ENCODE assay signal across 35 cellular contexts in the genomic region with DNA sequence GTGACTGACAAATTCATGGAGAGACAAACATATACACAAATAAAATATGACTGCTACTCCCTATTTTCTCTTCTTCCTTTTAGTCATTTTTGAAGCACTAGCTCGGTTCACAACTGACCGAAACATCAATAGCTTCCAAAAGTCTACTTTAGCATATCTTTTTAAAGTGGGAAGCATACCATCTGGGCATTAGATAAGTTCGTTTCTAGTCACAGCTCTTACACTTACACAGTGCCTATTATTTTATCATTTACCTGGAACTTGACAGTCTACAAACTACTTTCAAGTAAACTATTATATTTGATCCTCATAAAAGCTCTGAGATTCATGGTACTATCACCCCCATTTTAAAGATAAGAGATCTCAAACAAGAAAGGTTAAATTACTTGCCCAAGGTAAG.
"Had no signal": no experiment of that assay in that cellular context is flagged by ENCODE, and none has a peak within 500 bp of the region (broad histone marks: within the 10 kb centered on the region; RNA-seq: fewer than 3 reads in every experiment).

No MANE protein-coding gene starts in this region.

- H3K4me3 ChIP-seq: MG63 had no signal

- H3K36me3 ChIP-seq: MG63 had no signal

- H3K9me3 ChIP-seq: MG63 had no signal

- DNase-seq: Karpas-422, Kasumi-1, MG63, MM.1S, MV-4-11, NCI-H1048, NCI-H1092, NCI-H1092 treated with DMSO at 0.1 percent for 48 hours, NCI-H1105, NCI-H1105 treated with DMSO at 0.1 percent for 48 hours, NCI-H1417, NCI-H1417 treated with DMSO at 0.1 percent for 48 hours, NCI-H1436, NCI-H1436 treated with DMSO at 0.1 percent for 48 hours, NCI-H146, NCI-H1694, NCI-H1694 treated with DMSO at 0.1 percent for 48 hours, NCI-H187, NCI-H187 treated with DMSO at 0.1 percent for 48 hours, NCI-H1930, NCI-H2029, NCI-H2029 treated with DMSO at 0.1 percent for 48 hours, NCI-H2081, NCI-H2081 treated with DMSO at 0.1 percent for 48 hours, NCI-H2107, NCI-H2171, NCI-H2171 treated with DMSO at 0.1 percent for 48 hours, NCI-H2227 treated with DMSO at 0.1 percent for 48 hours, NCI-H226, NCI-H345, NCI-H446, NCI-H446 treated with DMSO at 0.1 percent for 48 hours, NCI-H510A, NCI-H510A treated with DMSO at 0.1 percent for 48 hours had no signal

- H3K27ac ChIP-seq: KMS-11 had no signal
